In the genomic region with DNA sequence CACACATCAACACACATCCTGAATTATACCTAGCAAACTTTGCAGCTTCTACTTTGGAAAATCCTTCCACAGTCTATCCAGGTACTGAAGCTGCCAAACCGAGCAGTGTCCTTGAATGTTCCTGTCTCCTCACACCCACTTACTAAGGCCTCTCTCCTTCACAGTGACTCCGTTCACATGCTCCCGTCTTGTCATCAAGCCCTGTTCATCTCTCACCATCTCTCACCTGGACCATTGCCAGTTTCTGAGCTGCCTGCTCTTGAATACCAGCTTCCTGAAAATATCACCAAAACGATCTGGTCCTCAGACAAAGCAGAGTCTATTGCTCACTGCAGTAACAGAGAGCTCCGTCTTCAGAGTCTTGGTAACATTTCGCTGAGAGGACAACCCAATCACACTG, we compare ENCODE assay signal across 16 cellular contexts. TPM values are rescaled to one million over a fixed set of nuclear protein-coding genes. Genes with fewer than 3 reads are reported as not detected.
A peak's percentile ranks its signal among the peaks of the same experiment; 100 is the strongest.
DNase-seq lines count a peak whose midpoint lies in the region; ATAC-seq and TF ChIP-seq lines count a peak whose summit lies in the region.
"Had no signal": no experiment of that assay in that cellular context is flagged by ENCODE, and none has a peak within 500 bp of the region (broad histone marks: within the 10 kb centered on the region; RNA-seq: fewer than 3 reads in every experiment).

No MANE protein-coding gene starts in this region.

- H3K4me2 ChIP-seq in OCI-LY1 (ENCODE audit: low read length), result peak overlapping the region; percentile 20; the same call in 1 of the 2 replicates
- H3K4me2 ChIP-seq: PC-9 had no signal

- H4K20me1 ChIP-seq in OCI-LY1 (ENCODE audit: insufficient read depth, low read length), result no peaks in the 10 kb centered on the region

- no peak overlapping the region for H2AFZ ChIP-seq in OCI-LY1 (ENCODE audit: low read length)
- H2AFZ ChIP-seq: PC-9 had no signal

- CTCF ChIA-PET in WTC11 (lab: Charles Lee), result no interaction called here

- peaks cover 24% of the 10 kb centered on the region for H3K9me3 Mint-ChIP-seq in WTC11

- H3K4me1 ChIP-seq in OCI-LY1 (ENCODE audit: insufficient read depth, low read length, severe bottlenecking), result peaks cover 22% of the 10 kb centered on the region
- H3K4me1 ChIP-seq: spleen had no signal

- DNase-seq in NCI-H748 (lab: John Stamatoyannopoulos, UW; ENCODE audit: unreplicated experiment) (peak; percentile 4), NCI-H748 treated with DMSO at 0.1 percent for 48 hours (lab: John Stamatoyannopoulos, UW) (no peak), lung microvascular endothelial cell (ENCODE audit: low read depth in 2 of 2) (peak; percentile 5 to 17), WTC11 (ENCODE audit: low spot score) (no peak), NCI-H2227 (lab: John Stamatoyannopoulos, UW; ENCODE audit: unreplicated experiment) (no peak)
- DNase-seq: activated CD8-positive, alpha-beta memory T cell treated with anti-CD3 and anti-CD28 coated beads for 24 hours; activated naive CD4-positive, alpha-beta T cell treated with anti-CD3 and anti-CD28 coated beads, Interleukin-2, amount 50 U/mL, for 16 hours; mesenchymal stem cell; NCI-H2081 treated with DMSO at 0.1 percent for 48 hours; PC-9; spleen had no signal

- no peak overlapping the region for H3K4me3 ChIP-seq in OCI-LY1 (ENCODE audit: low read depth, low read length, poor library complexity, severe bottlenecking)
- H3K4me3 ChIP-seq: PC-9, spleen had no signal

- no peaks in the 10 kb centered on the region; the same call in 1 of the 2 replicates for H3K27me3 Mint-ChIP-seq in WTC11 (ENCODE audit: low read depth)

- H3K9me2 ChIP-seq in OCI-LY1 (ENCODE audit: low read depth, low read length), result no peaks in the 10 kb centered on the region

- TF ChIP-seq CTCF in OCI-LY1 (IDR thresholded peaks at IDR 0.05; ENCODE audit: low read length), result no peak
- TF ChIP-seq CTCF in WTC11 (IDR thresholded peaks at IDR 0.05), result no peak

- no peak overlapping the region for H3K4me3 Mint-ChIP-seq in WTC11
- H3K4me3 Mint-ChIP-seq: T-helper 1 cell treated with Interleukin-12 subunit alpha and Interleukin-12 subunit beta and Interleukin-4 antibody, amounts not matched to agents 30 μg/mL and 1 μg/mL, for 36 hours had no signal

- no peak overlapping the region for H3K9ac ChIP-seq in OCI-LY1 (ENCODE audit: low read length)

- H3F3A ChIP-seq in OCI-LY1 (ENCODE audit: insufficient read depth, low read length), result no peaks in the 10 kb centered on the region

- no peaks in the 10 kb centered on the region for H3K79me2 ChIP-seq in OCI-LY1 (ENCODE audit: insufficient read depth, low read length)

- ATAC-seq in HG02852 (IDR thresholded peaks at IDR 0.05; ENCODE audit: unreplicated experiment) (peak; percentile 26), GM21786 (IDR thresholded peaks at IDR 0.05; ENCODE audit: unreplicated experiment) (no peak), WTC11 (no peak)

- H3K36me3 Mint-ChIP-seq in WTC11, result peaks cover 8% of the 10 kb centered on the region

- H3K27ac Mint-ChIP-seq in WTC11, result no peak overlapping the region
- H3K27ac Mint-ChIP-seq: T-helper 1 cell treated with Interleukin-12 subunit alpha and Interleukin-12 subunit beta and Interleukin-4 antibody, amounts not matched to agents 30 μg/mL and 1 μg/mL, for 36 hours had no signal

- peak overlapping the region; percentile 31 for H3K27ac ChIP-seq in OCI-LY1 (ENCODE audit: low read depth, low read length, poor library complexity, severe bottlenecking)
- H3K27ac ChIP-seq: epithelial cell of prostate, PC-9, spleen had no signal

- no peaks in the 10 kb centered on the region for H3K4me1 Mint-ChIP-seq in WTC11

- peaks cover 3% of the 10 kb centered on the region; the same call in 1 of the 2 replicates for H3K9me3 ChIP-seq in OCI-LY1 (ENCODE audit: low read length)

- POLR2A ChIA-PET in WTC11 (lab: Charles Lee), result no interaction called here

- no peaks in the 10 kb centered on the region for H3K27me3 ChIP-seq in OCI-LY1 (ENCODE audit: insufficient read depth, low read length)
- H3K27me3 ChIP-seq: spleen had no signal

- no peaks in the 10 kb centered on the region; the same call in 1 of the 2 replicates for H3K36me3 ChIP-seq in OCI-LY1 (ENCODE audit: insufficient read depth, low read length)

TF ChIP-seq in WTC11, 78 proteins besides CTCF, POLR2A, EP300 and RAD21 (continues in another document):
- TF ChIP-seq ESRRA (CRISPR knock-in tag; IDR thresholded peaks at IDR 0.05; ENCODE audit: borderline replicate concordance), result no peak
- TF ChIP-seq PRRX2 (CRISPR knock-in tag; IDR thresholded peaks at IDR 0.05), result no peak
- TF ChIP-seq RELA (CRISPR knock-in tag; IDR thresholded peaks at IDR 0.05; ENCODE audit: borderline replicate concordance), result no peak
- TF ChIP-seq TEAD4 (CRISPR knock-in tag; IDR thresholded peaks at IDR 0.05), result no peak
- no peak for TF ChIP-seq GTF2I (CRISPR knock-in tag; conservative IDR thresholded peaks at IDR 0.05)
- TF ChIP-seq ZNF138 (CRISPR knock-in tag; conservative IDR thresholded peaks at IDR 0.05), result no peak
- no peak for TF ChIP-seq MXD4 (CRISPR knock-in tag; IDR thresholded peaks at IDR 0.05; ENCODE audit: borderline replicate concordance)
- TF ChIP-seq, protein P1, sequence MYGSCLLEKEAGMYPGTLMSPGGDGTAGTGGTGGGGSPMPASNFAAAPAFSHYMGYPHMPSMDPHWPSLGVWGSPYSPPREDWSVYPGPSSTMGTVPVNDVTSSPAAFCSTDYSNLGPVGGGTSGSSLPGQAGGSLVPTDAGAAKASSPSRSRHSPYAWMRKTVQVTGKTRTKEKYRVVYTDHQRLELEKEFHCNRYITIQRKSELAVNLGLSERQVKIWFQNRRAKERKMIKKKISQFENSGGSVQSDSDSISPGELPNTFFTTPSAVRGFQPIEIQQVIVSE (CRISPR knock-in tag; IDR thresholded peaks at IDR 0.05; ENCODE audit: borderline replicate concordance), result no peak
- TF ChIP-seq, protein P2, sequence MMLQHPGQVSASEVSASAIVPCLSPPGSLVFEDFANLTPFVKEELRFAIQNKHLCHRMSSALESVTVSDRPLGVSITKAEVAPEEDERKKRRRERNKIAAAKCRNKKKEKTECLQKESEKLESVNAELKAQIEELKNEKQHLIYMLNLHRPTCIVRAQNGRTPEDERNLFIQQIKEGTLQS (CRISPR knock-in tag; conservative IDR thresholded peaks at IDR 0.05), result no peak
- no peak for TF ChIP-seq ZNF232 (CRISPR knock-in tag; IDR thresholded peaks at IDR 0.05)
- TF ChIP-seq, protein P3, sequence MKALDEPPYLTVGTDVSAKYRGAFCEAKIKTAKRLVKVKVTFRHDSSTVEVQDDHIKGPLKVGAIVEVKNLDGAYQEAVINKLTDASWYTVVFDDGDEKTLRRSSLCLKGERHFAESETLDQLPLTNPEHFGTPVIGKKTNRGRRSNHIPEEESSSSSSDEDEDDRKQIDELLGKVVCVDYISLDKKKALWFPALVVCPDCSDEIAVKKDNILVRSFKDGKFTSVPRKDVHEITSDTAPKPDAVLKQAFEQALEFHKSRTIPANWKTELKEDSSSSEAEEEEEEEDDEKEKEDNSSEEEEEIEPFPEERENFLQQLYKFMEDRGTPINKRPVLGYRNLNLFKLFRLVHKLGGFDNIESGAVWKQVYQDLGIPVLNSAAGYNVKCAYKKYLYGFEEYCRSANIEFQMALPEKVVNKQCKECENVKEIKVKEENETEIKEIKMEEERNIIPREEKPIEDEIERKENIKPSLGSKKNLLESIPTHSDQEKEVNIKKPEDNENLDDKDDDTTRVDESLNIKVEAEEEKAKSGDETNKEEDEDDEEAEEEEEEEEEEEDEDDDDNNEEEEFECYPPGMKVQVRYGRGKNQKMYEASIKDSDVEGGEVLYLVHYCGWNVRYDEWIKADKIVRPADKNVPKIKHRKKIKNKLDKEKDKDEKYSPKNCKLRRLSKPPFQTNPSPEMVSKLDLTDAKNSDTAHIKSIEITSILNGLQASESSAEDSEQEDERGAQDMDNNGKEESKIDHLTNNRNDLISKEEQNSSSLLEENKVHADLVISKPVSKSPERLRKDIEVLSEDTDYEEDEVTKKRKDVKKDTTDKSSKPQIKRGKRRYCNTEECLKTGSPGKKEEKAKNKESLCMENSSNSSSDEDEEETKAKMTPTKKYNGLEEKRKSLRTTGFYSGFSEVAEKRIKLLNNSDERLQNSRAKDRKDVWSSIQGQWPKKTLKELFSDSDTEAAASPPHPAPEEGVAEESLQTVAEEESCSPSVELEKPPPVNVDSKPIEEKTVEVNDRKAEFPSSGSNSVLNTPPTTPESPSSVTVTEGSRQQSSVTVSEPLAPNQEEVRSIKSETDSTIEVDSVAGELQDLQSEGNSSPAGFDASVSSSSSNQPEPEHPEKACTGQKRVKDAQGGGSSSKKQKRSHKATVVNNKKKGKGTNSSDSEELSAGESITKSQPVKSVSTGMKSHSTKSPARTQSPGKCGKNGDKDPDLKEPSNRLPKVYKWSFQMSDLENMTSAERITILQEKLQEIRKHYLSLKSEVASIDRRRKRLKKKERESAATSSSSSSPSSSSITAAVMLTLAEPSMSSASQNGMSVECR (CRISPR knock-in tag; IDR thresholded peaks at IDR 0.05; ENCODE audit: borderline replicate concordance), result no peak
- TF ChIP-seq OVOL2 (CRISPR knock-in tag; IDR thresholded peaks at IDR 0.05; ENCODE audit: borderline replicate concordance), result no peak
- TF ChIP-seq IRF2 (CRISPR knock-in tag; IDR thresholded peaks at IDR 0.05; ENCODE audit: borderline replicate concordance, low read depth), result no peak
- TF ChIP-seq, protein P4, sequence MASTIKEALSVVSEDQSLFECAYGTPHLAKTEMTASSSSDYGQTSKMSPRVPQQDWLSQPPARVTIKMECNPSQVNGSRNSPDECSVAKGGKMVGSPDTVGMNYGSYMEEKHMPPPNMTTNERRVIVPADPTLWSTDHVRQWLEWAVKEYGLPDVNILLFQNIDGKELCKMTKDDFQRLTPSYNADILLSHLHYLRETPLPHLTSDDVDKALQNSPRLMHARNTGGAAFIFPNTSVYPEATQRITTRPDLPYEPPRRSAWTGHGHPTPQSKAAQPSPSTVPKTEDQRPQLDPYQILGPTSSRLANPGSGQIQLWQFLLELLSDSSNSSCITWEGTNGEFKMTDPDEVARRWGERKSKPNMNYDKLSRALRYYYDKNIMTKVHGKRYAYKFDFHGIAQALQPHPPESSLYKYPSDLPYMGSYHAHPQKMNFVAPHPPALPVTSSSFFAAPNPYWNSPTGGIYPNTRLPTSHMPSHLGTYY (CRISPR knock-in tag; IDR thresholded peaks at IDR 0.05), result no peak
- TF ChIP-seq NFYB (CRISPR knock-in tag; conservative IDR thresholded peaks at IDR 0.05; ENCODE audit: low read depth), result no peak
- no peak for TF ChIP-seq ZNF671 (CRISPR knock-in tag; IDR thresholded peaks at IDR 0.05)

RNA-seq across cellular contexts. Expression of a gene that starts 57.4 kb away (rescaled TPM):
- total RNA-seq in lung microvascular endothelial cell (5.0 and 11.1 TPM in 2 replicates), WTC11 (2021) (15.6 to 17.2 TPM (median 16.1 TPM) in 3 replicates)

Comparison
In these comparisons a context has a peak if more than half of its experiments do, and no peak if none do; other contexts are left out.
1. DNase-seq: peak in NCI-H748 (single experiment) and lung microvascular endothelial cell (2 of 2); none in NCI-H748 treated with DMSO at 0.1 percent for 48 hours (single experiment), WTC11 (single experiment) and NCI-H2227 (single experiment).